11 cellular contexts compared by ENCODE assay signal in genomic region chr18:48563027-48563426, GRCh38. TPM values are rescaled to one million over a fixed set of nuclear protein-coding genes. Genes with fewer than 3 reads are reported as not detected.
DNase-seq lines count a peak whose midpoint lies in the region; ATAC-seq, FAIRE-seq and TF ChIP-seq lines count a peak whose summit lies in the region.
"Had no signal": no experiment of that assay in that cellular context is flagged by ENCODE, and none has a peak within 500 bp of the region (broad histone marks: within the 10 kb centered on the region; RNA-seq: fewer than 3 reads in every experiment).

No MANE protein-coding gene starts in this region.

- TF ChIP-seq EP300 in A549 (IDR thresholded peaks at IDR 0.05) (no peak), HepG2 (IDR thresholded peaks at IDR 0.05; ENCODE audit: low read depth in 2 of 2, low read length in 2 of 2) (no peak), HepG2 (CRISPR knock-in tag; IDR thresholded peaks at IDR 0.05; ENCODE audit: borderline replicate concordance) (no peak)

- intact Hi-C loops in adrenal gland (cut with DNase I) (no loop called here), right cardiac atrium (cut with DNase I) (no loop called here), gastrocnemius medialis (cut with DNase I; ENCODE audit: low total_unique reads) (no loop called here), HepG2 (cut with micrococcal nuclease; ENCODE audit: unreplicated experiment) (no loop called here)

- peak overlapping the region; percentile 86 for H3K27ac Mint-ChIP-seq in HFFc6

- peaks cover 70% of the 10 kb centered on the region for H3K4me1 Mint-ChIP-seq in HFFc6 (ENCODE audit: low read depth)

- no peak for TF ChIP-seq RAD21 in A549 (conservative IDR thresholded peaks at IDR 0.05 in 1 of 2, IDR thresholded peaks at IDR 0.05 in 1 of 2)
- TF ChIP-seq RAD21 in HepG2 (CRISPR knock-in tag; IDR thresholded peaks at IDR 0.05), result no peak

- peak; percentile 13 to 16 for DNase-seq in A549 (ENCODE audit: low read depth in 1 of 2, low spot score in 1 of 2)
- DNase-seq in HFFc6, result peak; percentile 80
- peak in 5 of 7 donors; percentile 24 to 52 (median 36) for DNase-seq in adrenal gland
- DNase-seq in right cardiac atrium, result no peak
- no peak for DNase-seq in cerebellar nuclear complex (lab: John Stamatoyannopoulos, UW)
- no peak for DNase-seq in gastrocnemius medialis
- DNase-seq in HepG2 (ENCODE audit: low spot score), result no peak
- no peak for DNase-seq in T1000 (lab: John Stamatoyannopoulos, UW)
- DNase-seq: activated T-cell treated with anti-CD3 and anti-CD28 coated beads, Interleukin-2, amount 50 U/mL, for 4 hours; colonic mucosa had no signal

- CTCF ChIA-PET in A549 (lab: Yijun Ruan, JAX), result no interaction called here
- CTCF ChIA-PET in HepG2 (lab: Yijun Ruan, JAX; ENCODE audit: low intra/inter-chr PET ratio, low total read pairs), result no interaction called here

- BruUV-seq in HepG2 (replicated peaks; lab: Mats Ljungman, UMichigan), result no TSS peak

- POLR2A ChIA-PET in A549 (lab: Yijun Ruan, JAX), result no interaction called here
- POLR2A ChIA-PET in HepG2 (lab: Yijun Ruan, JAX), result no interaction called here

- no peak for FAIRE-seq in A549 (lab: Jason Lieb, UNC)
- no peak for FAIRE-seq in HepG2 (lab: Jason Lieb, UNC)

- peak overlapping the region in 1 of 2 experiments; percentile 60; a peak in 4 of 6 replicates for H3K27ac ChIP-seq in A549
- peak overlapping the region in 1 of 5 donors; percentile 12 for H3K27ac ChIP-seq in adrenal gland
- H3K27ac ChIP-seq in right cardiac atrium (ENCODE audit: low read length), result no peak overlapping the region
- no peak overlapping the region for H3K27ac ChIP-seq in gastrocnemius medialis
- no peak overlapping the region for H3K27ac ChIP-seq in HepG2 (ENCODE audit: extremely low read length, insufficient read depth, low read length)
- H3K27ac ChIP-seq: colonic mucosa had no signal

- TF ChIP-seq CTCF in A549 (IDR thresholded peaks at IDR 0.05) (no peak), HFFc6 (IDR thresholded peaks at IDR 0.05) (no peak), adrenal gland (IDR thresholded peaks at IDR 0.05) (no peak), gastrocnemius medialis (IDR thresholded peaks at IDR 0.05 in 4 of 5, conservative IDR thresholded peaks at IDR 0.05 in 1 of 5) (no peak), HepG2 (CRISPR knock-in tag; IDR thresholded peaks at IDR 0.05) (no peak)

- H3K9ac ChIP-seq in HepG2 (ENCODE audit: insufficient read depth, low read depth, low read length), result no peak overlapping the region

- TF ChIP-seq POLR2A in A549 (IDR thresholded peaks at IDR 0.05; ENCODE audit: low read length) (no peak), adrenal gland (IDR thresholded peaks at IDR 0.05) (no peak), gastrocnemius medialis (IDR thresholded peaks at IDR 0.05) (no peak), HepG2 (IDR thresholded peaks at IDR 0.05; ENCODE audit: insufficient read depth in 1 of 2, low read depth in 2 of 2, low read length in 2 of 2) (no peak)

- H2AFZ ChIP-seq in HepG2 (ENCODE audit: low read length), result no peak overlapping the region

- H3K4me2 ChIP-seq in A549, result peak overlapping the region; percentile 34
- H3K4me2 ChIP-seq in HepG2 (ENCODE audit: low read depth, low read length), result no peak overlapping the region

- peaks cover 39% of the 10 kb centered on the region for H3K36me3 Mint-ChIP-seq in HFFc6 (ENCODE audit: low read depth)

- H3K4me1 ChIP-seq in A549, result peaks cover 38% of the 10 kb centered on the region
- peaks cover 5 to 19% of the 10 kb centered on the region in 2 donors for H3K4me1 ChIP-seq in adrenal gland (replicated peaks in 1 of 2)
- peaks cover 14% of the 10 kb centered on the region for H3K4me1 ChIP-seq in right cardiac atrium (ENCODE audit: control insufficient read depth, insufficient read depth, low read length)
- peaks cover 16 to 24% of the 10 kb centered on the region in 2 donors for H3K4me1 ChIP-seq in gastrocnemius medialis
- H3K4me1 ChIP-seq in HepG2 (ENCODE audit: insufficient read depth, low read length), result peaks cover 49% of the 10 kb centered on the region
- H3K4me1 ChIP-seq: colonic mucosa had no signal

- no peaks in the 10 kb centered on the region for H3K9me3 Mint-ChIP-seq in HFFc6

- peak overlapping the region; percentile 35; the same call in 1 of the 2 replicates for H3K4me3 Mint-ChIP-seq in HFFc6
- H3K4me3 Mint-ChIP-seq: activated T-cell treated with anti-CD3 and anti-CD28 coated beads, Interleukin-2, amount 50 U/mL, for 4 hours; CD14-positive monocyte had no signal

- H3K4me3 ChIP-seq in A549 (no peak overlapping the region), adrenal gland (no peak overlapping the region), right cardiac atrium (ENCODE audit: low read length) (no peak overlapping the region), gastrocnemius medialis (no peak overlapping the region), HepG2 (replicated peaks in 1 of 3; ENCODE audit: insufficient read depth in 1 of 3, low read depth in 2 of 3, low read length in 3 of 3) (no peak overlapping the region)
- H3K4me3 ChIP-seq: colonic mucosa had no signal

- in situ Hi-C loops in gastrocnemius medialis (cut with MboI; ENCODE audit: low sequenced_read_pairs in 4 of 4) (no loop called here), HepG2 (cut with HindIII; ENCODE audit: extremely low pct_ligation_motif_present, low pct_unique_long_range_greater_than_20kb) (no loop called here)

- H3K36me3 ChIP-seq in adrenal gland (replicated peaks in 1 of 2) (no peaks in the 10 kb centered on the region), gastrocnemius medialis (no peaks in the 10 kb centered on the region), HepG2 (replicated peaks in 1 of 2; ENCODE audit: control insufficient read depth in 1 of 2, insufficient read depth in 2 of 2, low read length in 2 of 2) (0 out of 5 replicates have a peak, but pooled peaks cover 0 to 3% of the 10 kb centered on the region in 2 experiments)
- H3K36me3 ChIP-seq: colonic mucosa had no signal

- peaks cover 34% of the 10 kb centered on the region for H3K79me2 ChIP-seq in HepG2 (ENCODE audit: insufficient read depth, low read length)

- peak; percentile 71 to 76; a peak in 5 of 6 replicates for ATAC-seq in A549
- ATAC-seq in right cardiac atrium, result peak; percentile 13 to 69
- no peak for ATAC-seq in gastrocnemius medialis
- no peak for ATAC-seq in HepG2
- ATAC-seq: activated T-cell treated with anti-CD3 and anti-CD28 coated beads, Interleukin-2, amount 50 U/mL, for 4 hours had no signal

- H4K20me1 ChIP-seq in HepG2 (ENCODE audit: insufficient read depth, low read length), result no peaks in the 10 kb centered on the region

- WGBS in A549 (ENCODE audit: missing lambda C conversion rate), result 60% methylated on average over 2 of the region's 2 CpGs
- WGBS in adrenal gland, 4 donors, result 92 to 100% (median 97%) methylated on average over 1 to 2 of the region's 2 CpGs
- WGBS in right cardiac atrium, result 92% methylated on average over 2 of the region's 2 CpGs
- no CpG with 5 or more reads among the region's 2 CpGs for WGBS in HepG2 (ENCODE audit: low lambda C conversion rate)

- H3K9me3 ChIP-seq in A549, result no peaks in the 10 kb centered on the region
- H3K9me3 ChIP-seq in adrenal gland (replicated peaks in 1 of 3), result no peaks in the 10 kb centered on the region
- H3K9me3 ChIP-seq in right cardiac atrium (ENCODE audit: control insufficient read depth, low read length), result no peaks in the 10 kb centered on the region
- peaks cover 0 to 4% (median 0%) of the 10 kb centered on the region in 3 donors for H3K9me3 ChIP-seq in gastrocnemius medialis
- no peaks in the 10 kb centered on the region for H3K9me3 ChIP-seq in HepG2 (ENCODE audit: low read length)
- H3K9me3 ChIP-seq: colonic mucosa had no signal

- H3K27me3 Mint-ChIP-seq in HFFc6 (ENCODE audit: insufficient read depth), result peaks cover 2% of the 10 kb centered on the region

- H3K27me3 ChIP-seq in adrenal gland (no peaks in the 10 kb centered on the region), right cardiac atrium (ENCODE audit: control insufficient read depth, insufficient read depth) (no peaks in the 10 kb centered on the region), gastrocnemius medialis (no peaks in the 10 kb centered on the region), HepG2 (ENCODE audit: control insufficient read depth in 1 of 2, insufficient read depth in 2 of 2, low read length in 2 of 2) (no peaks in the 10 kb centered on the region)
- H3K27me3 ChIP-seq: colonic mucosa had no signal

RNA-seq across cellular contexts. Expression of gene CTIF, which starts 24.2 kb away (rescaled TPM):
- polyA plus RNA-seq in A549 (2011; rRNA removed), result 14.6 and 17.0 TPM in 2 replicates
- 12.5 and 15.6 TPM in 2 replicates for polyA plus RNA-seq in A549 (2012; cell fraction: cytosol; rRNA removed)
- polyA plus RNA-seq in A549 (2012; cell fraction: nucleus; rRNA removed), result 55.4 and 60.4 TPM in 2 replicates
- 23.0 to 30.0 TPM (median 24.7 TPM) in 3 replicates for polyA plus RNA-seq in A549 (2017; fragmentation: RNase III; extraction: RNeasy Plus Mini Kit Qiagen cat#74134 plus additional on column Dnase treatment)
- 18.0 and 26.5 TPM in 2 replicates for polyA minus RNA-seq in A549 (2011; rRNA and poly(A)+ RNA removed)
- total RNA-seq in HFFc6 (2021; fragmentation: NEBNext Ultra II Directional; extraction: Animal tissue kit (Norgen Biotek cat#: 25700)), result 100 to 1,000 TPM in 1 of 6 experiments, 10 to 100 TPM in 5; 77.6 to 100 (median 79.2) TPM
- total RNA-seq in adrenal gland, result 10 to 100 TPM; 31.5 to 98.7 (median 57.0) TPM
- 100 to 1,000 TPM in 1 of 3 donors, 10 to 100 TPM in 2; 33.4 to 159 (median 68.0) TPM for polyA plus RNA-seq in adrenal gland
- 10 to 100 TPM; 41.0 to 78.2 (median 49.8) TPM for total RNA-seq in right cardiac atrium
- 42.3 TPM for polyA plus RNA-seq in right cardiac atrium
- total RNA-seq in gastrocnemius medialis, result 10 to 100 TPM; 20.2 to 35.4 (median 23.1) TPM
- total RNA-seq in HepG2 (2016; rRNA removed; fragmentation: Illumina TruSeq; extraction: Trizol), result 13.1 and 18.2 TPM in 2 replicates
- total RNA-seq in HepG2 (2016; cell fraction: cytosol; rRNA removed; fragmentation: Illumina TruSeq; extraction: Trizol; ENCODE audit: low read depth), result 4.1 and 4.9 TPM in 2 replicates
- total RNA-seq in HepG2 (2016; cell fraction: insoluble cytoplasmic fraction; rRNA removed; fragmentation: Illumina TruSeq; extraction: Trizol), result 10.5 and 19.8 TPM in 2 replicates
- 7.0 and 7.8 TPM in 2 replicates for total RNA-seq in HepG2 (2016; cell fraction: membrane; rRNA removed; fragmentation: Illumina TruSeq; extraction: Trizol)
- total RNA-seq in HepG2 (2016; cell fraction: nucleus; rRNA removed; fragmentation: Illumina TruSeq; extraction: Trizol), result 22.7 and 28.6 TPM in 2 replicates
- polyA plus RNA-seq in HepG2 (2011; rRNA removed), result 22.1 and 28.0 TPM in 2 replicates
- polyA plus RNA-seq in HepG2 (2011; cell fraction: cytosol; rRNA removed), result 5.6 and 9.5 TPM in 2 replicates
- polyA plus RNA-seq in HepG2 (2011; cell fraction: nucleus; rRNA removed), result 92.5 and 147 TPM in 2 replicates
- polyA plus RNA-seq in HepG2 (2012), result 14.2 and 17.3 TPM in 2 replicates
- polyA plus RNA-seq in HepG2 (2016; cell fraction: cytosol; fragmentation: Illumina TruSeq; extraction: Trizol; ENCODE audit: low read depth), result 2.1 and 2.2 TPM in 2 replicates
- polyA plus RNA-seq in HepG2 (2016; cell fraction: insoluble cytoplasmic fraction; fragmentation: Illumina TruSeq; extraction: Trizol; ENCODE audit: low read depth), result 12.5 and 14.6 TPM in 2 replicates
- polyA plus RNA-seq in HepG2 (2016; cell fraction: membrane; fragmentation: Illumina TruSeq; extraction: Trizol; ENCODE audit: low read depth), result 6.0 and 6.2 TPM in 2 replicates
- polyA plus RNA-seq in HepG2 (2016; cell fraction: nucleus; fragmentation: Illumina TruSeq; extraction: Trizol; ENCODE audit: insufficient read depth, low read depth), result 62.2 and 63.8 TPM in 2 replicates
- 14.1 and 41.2 TPM in 2 replicates for polyA minus RNA-seq in HepG2 (2011; rRNA and poly(A)+ RNA removed; ENCODE audit: low replicate concordance)
- polyA minus RNA-seq in HepG2 (2011; cell fraction: cytosol; rRNA and poly(A)+ RNA removed), result 7.6 and 10.5 TPM in 2 replicates
- polyA minus RNA-seq in HepG2 (2011; cell fraction: nucleus; rRNA and poly(A)+ RNA removed), result 27.8 and 33.2 TPM in 2 replicates

Comparison
In these comparisons a context has a peak if more than half of its experiments do, and no peak if none do; other contexts are left out.
1. ATAC-seq: peak in A549 (2 of 2) and right cardiac atrium (2 of 2); none in gastrocnemius medialis (0 of 2) and HepG2 (single experiment).
2. DNase-seq: peak in A549 (2 of 2), HFFc6 (single experiment) and adrenal gland (5 of 7); none in right cardiac atrium (0 of 3), cerebellar nuclear complex (0 of 2), gastrocnemius medialis (0 of 2), HepG2 (single experiment) and T1000 (single experiment).